12 cellular contexts compared by ENCODE assay signal in genomic region chr10:132638130-132638515, GRCh38.
DNase-seq lines count a peak whose midpoint lies in the region; ATAC-seq and TF ChIP-seq lines count a peak whose summit lies in the region.
"Had no signal": no experiment of that assay in that cellular context is flagged by ENCODE, and none has a peak within 500 bp of the region (broad histone marks: within the 10 kb centered on the region; RNA-seq: fewer than 3 reads in every experiment).

No MANE protein-coding gene starts in this region.

- peaks cover 37% of the 10 kb centered on the region for H3K4me1 Mint-ChIP-seq in T-helper 17 cell
- H3K4me1 Mint-ChIP-seq in stimulated activated memory B cell treated with anti-CD40 and anti-IgM and Interleukin-4, amounts not matched to agents 10 μg/mL and 1 μg/mL and 100 μg/mL, for 72 hours = peaks cover 60% of the 10 kb centered on the region
- peaks cover 30% of the 10 kb centered on the region for H3K4me1 Mint-ChIP-seq in activated naive CD8-positive, alpha-beta T cell treated with anti-CD3 and anti-CD28 coated beads, Interleukin-2, amount 50 U/mL, for 24 hours

- no peak for DNase-seq in T-helper 17 cell
- DNase-seq in right cardiac atrium = no peak
- DNase-seq in HT-29 (ENCODE audit: low spot score) = no peak
- no peak for DNase-seq in activated naive CD8-positive, alpha-beta T cell treated with anti-CD3 and anti-CD28 coated beads, Interleukin-2, amount 50 U/mL, for 24 hours
- no peak for DNase-seq in SKM-1 treated with dmso at 0.1 percent for 144 hours (lab: John Stamatoyannopoulos, UW; ENCODE audit: unreplicated experiment)
- no peak for DNase-seq in BE2C
- DNase-seq: stimulated activated CD8-positive, alpha-beta memory T cell treated with anti-CD3 and anti-CD28 coated beads, Interleukin-4, amount 100 ng/mL, for 48 hours; T-helper 9 cell had no signal

- H3K4me3 ChIP-seq in right cardiac atrium (ENCODE audit: low read length) (no peak overlapping the region), BE2C (ENCODE audit: low read depth, low read length) (no peak overlapping the region)
- H3K4me3 ChIP-seq: adrenal gland had no signal

- no peaks in the 10 kb centered on the region for H3K36me3 ChIP-seq in BE2C
- H3K36me3 ChIP-seq: adrenal gland had no signal

- H3K36me3 Mint-ChIP-seq in T-helper 17 cell (ENCODE audit: low read depth) = peaks cover 2% of the 10 kb centered on the region
- peaks cover 16% of the 10 kb centered on the region for H3K36me3 Mint-ChIP-seq in stimulated activated memory B cell treated with anti-CD40 and anti-IgM and Interleukin-4, amounts not matched to agents 10 μg/mL and 1 μg/mL and 100 μg/mL, for 72 hours
- H3K36me3 Mint-ChIP-seq in activated naive CD8-positive, alpha-beta T cell treated with anti-CD3 and anti-CD28 coated beads, Interleukin-2, amount 50 U/mL, for 24 hours (ENCODE audit: low read depth) = no peaks in the 10 kb centered on the region

- no peaks in the 10 kb centered on the region for H3K9me3 Mint-ChIP-seq in stimulated activated memory B cell treated with anti-CD40 and anti-IgM and Interleukin-4, amounts not matched to agents 10 μg/mL and 1 μg/mL and 100 μg/mL, for 72 hours
- H3K9me3 Mint-ChIP-seq in activated naive CD8-positive, alpha-beta T cell treated with anti-CD3 and anti-CD28 coated beads, Interleukin-2, amount 50 U/mL, for 24 hours = no peaks in the 10 kb centered on the region

- no peak overlapping the region for H3K27ac Mint-ChIP-seq in T-helper 17 cell
- H3K27ac Mint-ChIP-seq in stimulated activated memory B cell treated with anti-CD40 and anti-IgM and Interleukin-4, amounts not matched to agents 10 μg/mL and 1 μg/mL and 100 μg/mL, for 72 hours = peak overlapping the region; percentile 5
- H3K27ac Mint-ChIP-seq in activated naive CD8-positive, alpha-beta T cell treated with anti-CD3 and anti-CD28 coated beads, Interleukin-2, amount 50 U/mL, for 24 hours = no peak overlapping the region

- no peak overlapping the region for H3K4me3 Mint-ChIP-seq in T-helper 17 cell
- no peak overlapping the region for H3K4me3 Mint-ChIP-seq in stimulated activated memory B cell treated with anti-CD40 and anti-IgM and Interleukin-4, amounts not matched to agents 10 μg/mL and 1 μg/mL and 100 μg/mL, for 72 hours
- H3K4me3 Mint-ChIP-seq in activated naive CD8-positive, alpha-beta T cell treated with anti-CD3 and anti-CD28 coated beads, Interleukin-2, amount 50 U/mL, for 24 hours = no peak overlapping the region

- no peak overlapping the region for H3K27ac ChIP-seq in right cardiac atrium (ENCODE audit: low read length)
- H3K27ac ChIP-seq: HL-60 had no signal

- 53% methylated on average over 8 of the region's 8 CpGs for WGBS in right cardiac atrium

- no peaks in the 10 kb centered on the region for H3K27me3 Mint-ChIP-seq in T-helper 17 cell
- H3K27me3 Mint-ChIP-seq in stimulated activated memory B cell treated with anti-CD40 and anti-IgM and Interleukin-4, amounts not matched to agents 10 μg/mL and 1 μg/mL and 100 μg/mL, for 72 hours = no peaks in the 10 kb centered on the region
- H3K27me3 Mint-ChIP-seq in activated naive CD8-positive, alpha-beta T cell treated with anti-CD3 and anti-CD28 coated beads, Interleukin-2, amount 50 U/mL, for 24 hours = no peaks in the 10 kb centered on the region

- ATAC-seq in GM21447 (IDR thresholded peaks at IDR 0.05; ENCODE audit: unreplicated experiment) (peak; percentile 14), T-helper 17 cell (peak; percentile 18), right cardiac atrium (peak; percentile 11 to 14)
- no peak for ATAC-seq in stimulated activated memory B cell treated with anti-CD40 and anti-IgM and Interleukin-4, amounts not matched to agents 10 μg/mL and 1 μg/mL and 100 μg/mL, for 72 hours
- ATAC-seq in activated naive CD8-positive, alpha-beta T cell treated with anti-CD3 and anti-CD28 coated beads, Interleukin-2, amount 50 U/mL, for 24 hours = no peak

- H3K4me1 ChIP-seq in right cardiac atrium (ENCODE audit: control insufficient read depth, insufficient read depth, low read length) (peaks cover 5% of the 10 kb centered on the region), BE2C (no peaks in the 10 kb centered on the region)

- no peak for TF ChIP-seq CTCF in BE2C (IDR thresholded peaks at IDR 0.05; ENCODE audit: low read depth, low read length)

- intact Hi-C loops in right cardiac atrium (cut with DNase I) = loop anchor here (2.0 to 10.0 kb wide), 6 partner anchors 53 to 181 kb away; no protein-coding TSS in a partner anchor

- no peaks in the 10 kb centered on the region for H3K27me3 ChIP-seq in right cardiac atrium (ENCODE audit: control insufficient read depth, insufficient read depth)
- H3K27me3 ChIP-seq in BE2C = no peaks in the 10 kb centered on the region
- H3K27me3 ChIP-seq: adrenal gland had no signal

- H3K9me3 ChIP-seq in T-helper 17 cell (ENCODE audit: control insufficient read depth, low read length, poor library complexity, severe bottlenecking) = no peaks in the 10 kb centered on the region
- no peaks in the 10 kb centered on the region for H3K9me3 ChIP-seq in right cardiac atrium (ENCODE audit: control insufficient read depth, low read length)
- no peaks in the 10 kb centered on the region for H3K9me3 ChIP-seq in BE2C
- H3K9me3 ChIP-seq: adrenal gland had no signal

Comparison
In these comparisons a context has a peak if more than half of its experiments do, and no peak if none do; other contexts are left out.
1. ATAC-seq: peak in GM21447 (single experiment), T-helper 17 cell (single experiment) and right cardiac atrium (2 of 2); none in stimulated activated memory B cell treated with anti-CD40 and anti-IgM and Interleukin-4, amounts not matched to agents 10 μg/mL and 1 μg/mL and 100 μg/mL, for 72 hours (single experiment) and activated naive CD8-positive, alpha-beta T cell treated with anti-CD3 and anti-CD28 coated beads, Interleukin-2, amount 50 U/mL, for 24 hours (single experiment).